ENCODE assay signal across 20 cellular contexts in genomic region chr6:107611060-107611824, GRCh38.
DNase-seq lines count a peak whose midpoint lies in the region; ATAC-seq and TF ChIP-seq lines count a peak whose summit lies in the region.
"Had no signal": no experiment of that assay in that cellular context is flagged by ENCODE, and none has a peak within 500 bp of the region (broad histone marks: within the 10 kb centered on the region; RNA-seq: fewer than 3 reads in every experiment).

No MANE protein-coding gene starts in this region.

- ATAC-seq in HG03354 (IDR thresholded peaks at IDR 0.05; ENCODE audit: poor library complexity, severe bottlenecking, unreplicated experiment): no peak
- ATAC-seq: activated T-helper 17 cell treated with anti-CD3 and anti-CD28 coated beads, Interleukin-2, amount 50 U/mL, for 72 hours; body of pancreas; sciatic nerve; T-cell had no signal

- no peak overlapping the region for H2BK120ac ChIP-seq in neuronal stem cell (ENCODE audit: low read depth, low read length)

- no peak for DNase-seq in caudate nucleus (lab: John Stamatoyannopoulos, UW)
- no peak for DNase-seq in left ventricle myocardium inferior
- DNase-seq in neuronal stem cell (ENCODE audit: low spot score): peak; percentile 51
- DNase-seq in prostate gland (ENCODE audit: low spot score): no peak
- DNase-seq in GDM1 (lab: John Stamatoyannopoulos, UW): no peak
- DNase-seq in HuH-7 (ENCODE audit: low spot score): no peak
- DNase-seq: activated CD4-positive, alpha-beta T cell treated with anti-CD3 and anti-CD28 coated beads, Interleukin-2, amount 10 ng/mL, durations not matched to agents 24 days and 14 days; activated naive CD8-positive, alpha-beta T cell treated with anti-CD3 and anti-CD28 coated beads, Interleukin-2, amount 10 ng/mL, durations not matched to agents 7 days and 5 days; body of pancreas; dorsolateral prefrontal cortex; NCI-H82; OCI-M1; SHP77; T-cell; testis had no signal

- no peak overlapping the region for H2BK12ac ChIP-seq in neuronal stem cell (ENCODE audit: low read length)

- H3K18ac ChIP-seq in neuronal stem cell (ENCODE audit: low read length): peak overlapping the region; percentile 39

- no peak overlapping the region for H3K23ac ChIP-seq in neuronal stem cell (ENCODE audit: low read depth, low read length, poor library complexity)

- H3K27me3 ChIP-seq in HUES64 (ENCODE audit: insufficient read depth, low read length) (no peaks in the 10 kb centered on the region), left ventricle myocardium inferior (ENCODE audit: low read depth) (no peaks in the 10 kb centered on the region), neuronal stem cell (ENCODE audit: control insufficient read depth in 3 of 3, insufficient read depth in 3 of 3, low read depth in 1 of 3, low read length in 3 of 3) (no peaks in the 10 kb centered on the region), prostate gland (replicated peaks; ENCODE audit: insufficient read depth) (no peaks in the 10 kb centered on the region)
- H3K27me3 ChIP-seq: body of pancreas, dorsolateral prefrontal cortex, testis had no signal

- no peak overlapping the region for H2AK5ac ChIP-seq in neuronal stem cell (ENCODE audit: low read depth, low read length)

- H2BK5ac ChIP-seq in neuronal stem cell (ENCODE audit: low read length): no peak overlapping the region

- peak overlapping the region; percentile 18; the same call in 1 of the 2 replicates for H3K4me3 ChIP-seq in HUES64 (ENCODE audit: low read length)
- H3K4me3 ChIP-seq in left ventricle myocardium inferior: no peak overlapping the region
- H3K4me3 ChIP-seq in neuronal stem cell (ENCODE audit: low read length in 2 of 2): peak overlapping the region in 1 of 2 donors; percentile 23
- no peak overlapping the region for H3K4me3 ChIP-seq in prostate gland
- H3K4me3 ChIP-seq: body of pancreas, testis had no signal

- peak overlapping the region; percentile 14 for H3K4me2 ChIP-seq in neuronal stem cell (ENCODE audit: insufficient read depth, low read length, poor library complexity, severe bottlenecking)

- no peak overlapping the region for H3K4ac ChIP-seq in neuronal stem cell (ENCODE audit: low read length)

- no peak for TF ChIP-seq POLR2A in prostate gland (IDR thresholded peaks at IDR 0.05)

- TF ChIP-seq CTCF in left ventricle myocardium inferior (IDR thresholded peaks at IDR 0.05; ENCODE audit: borderline replicate concordance) (no peak), prostate gland (IDR thresholded peaks at IDR 0.05) (no peak)

- H3K9me3 ChIP-seq in HUES64 (ENCODE audit: insufficient read depth, low read depth, low read length) (no peaks in the 10 kb centered on the region), left ventricle myocardium inferior (replicated peaks) (no peaks in the 10 kb centered on the region), neuronal stem cell (replicated peaks in 1 of 2; ENCODE audit: control insufficient read depth in 2 of 2, insufficient read depth in 1 of 2, low read depth in 1 of 2, low read length in 2 of 2) (no peaks in the 10 kb centered on the region), prostate gland (no peaks in the 10 kb centered on the region)
- H3K9me3 ChIP-seq: body of pancreas, testis had no signal

- H3K27ac ChIP-seq in HUES64 (ENCODE audit: low read depth, low read length): peak overlapping the region; percentile 74; the same call in 1 of the 2 replicates
- H3K27ac ChIP-seq in caudate nucleus (ENCODE audit: low read depth, low read length): peak overlapping the region; percentile 20
- H3K27ac ChIP-seq in left ventricle myocardium inferior (replicated peaks): peak overlapping the region; percentile 68
- peak overlapping the region; percentile 62 for H3K27ac ChIP-seq in neuronal stem cell (replicated peaks; ENCODE audit: low read length)
- no peak overlapping the region for H3K27ac ChIP-seq in prostate gland
- H3K27ac ChIP-seq: body of pancreas, C4-2B, testis had no signal

- H3K4me1 ChIP-seq in HUES64 (ENCODE audit: insufficient read depth, low read length) (peaks cover 44% of the 10 kb centered on the region), left ventricle myocardium inferior (peaks cover 77% of the 10 kb centered on the region), neuronal stem cell (ENCODE audit: control insufficient read depth in 2 of 2, insufficient read depth in 1 of 2, low read depth in 1 of 2, low read length in 2 of 2) (peaks cover 31 to 48% of the 10 kb centered on the region in 2 donors), prostate gland (replicated peaks) (no peaks in the 10 kb centered on the region)
- H3K4me1 ChIP-seq: body of pancreas had no signal

- no peak overlapping the region for H4K8ac ChIP-seq in neuronal stem cell (ENCODE audit: low read depth, low read length)

- intact Hi-C loops in left ventricle myocardium inferior (cut with micrococcal nuclease): no loop called here
- intact Hi-C loops in prostate gland (cut with DNase I): no loop called here

- no peak overlapping the region for H3K9ac ChIP-seq in HUES64 (ENCODE audit: low read depth, low read length)
- no peak overlapping the region for H3K9ac ChIP-seq in neuronal stem cell (ENCODE audit: low read depth, low read length, poor library complexity)

- H3K14ac ChIP-seq in neuronal stem cell (ENCODE audit: low read length): no peak overlapping the region

- no peak overlapping the region for H4K91ac ChIP-seq in neuronal stem cell (ENCODE audit: low read depth, low read length, poor library complexity)

- H3K36me3 ChIP-seq in HUES64 (ENCODE audit: insufficient read depth, low read length) (no peaks in the 10 kb centered on the region), left ventricle myocardium inferior (no peaks in the 10 kb centered on the region), neuronal stem cell (replicated peaks in 1 of 2; ENCODE audit: control insufficient read depth in 2 of 2, insufficient read depth in 2 of 2, low read length in 2 of 2) (peaks cover 0 to 7% of the 10 kb centered on the region in 2 donors), prostate gland (no peaks in the 10 kb centered on the region)

- H2AFZ ChIP-seq in neuronal stem cell (ENCODE audit: low read length): no peak overlapping the region

- H3K79me1 ChIP-seq in neuronal stem cell (ENCODE audit: low read depth, low read length): no peaks in the 10 kb centered on the region

- no peak overlapping the region for H2BK15ac ChIP-seq in neuronal stem cell (ENCODE audit: low read length)

- WGBS in HUES64: 64% methylated on average over 11 of the region's 11 CpGs
- WGBS in neuronal stem cell (ENCODE audit: extremely low coverage in 2 of 2, insufficient read length in 2 of 2, insufficient replicate concordance in 1 of 2), 2 donors: no CpG with 5 or more reads among the region's 11 CpGs
- 72% methylated on average over 11 of the region's 11 CpGs for WGBS in prostate gland

Comparison
In these comparisons a context has a peak if more than half of its experiments do, and no peak if none do; other contexts are left out.
1. H3K27ac ChIP-seq: peak in HUES64 (single experiment), caudate nucleus (single experiment), left ventricle myocardium inferior (single experiment) and neuronal stem cell (single experiment); none in prostate gland (0 of 2).